ENCODE assay signal across 19 cellular contexts in genomic region chr7:95026018-95026417, GRCh38.
DNase-seq lines count a peak whose midpoint lies in the region; ATAC-seq, FAIRE-seq and TF ChIP-seq lines count a peak whose summit lies in the region.
"Had no signal": no experiment of that assay in that cellular context is flagged by ENCODE, and none has a peak within 500 bp of the region (broad histone marks: within the 10 kb centered on the region; RNA-seq: fewer than 3 reads in every experiment).

No MANE protein-coding gene starts in this region.

- TF ChIP-seq POLR2A in A549 (IDR thresholded peaks at IDR 0.05; ENCODE audit: low read length) = no peak

- intact Hi-C loops in Calu3 (cut with micrococcal nuclease; ENCODE audit: unreplicated experiment) = loop anchor here (5.0 kb wide), 1 partner anchor 119 kb away; the partner anchor contains the start of gene PPP1R9A

- H3K9me3 Mint-ChIP-seq in Calu3 (ENCODE audit: low read depth, unreplicated experiment) (peaks cover 11% of the 10 kb centered on the region), WTC11 (peaks cover 47% of the 10 kb centered on the region)

- H3K4me1 Mint-ChIP-seq in Calu3 (ENCODE audit: low read depth, unreplicated experiment) = peaks cover 12% of the 10 kb centered on the region
- peaks cover 7% of the 10 kb centered on the region; the same call in 1 of the 2 replicates for H3K4me1 Mint-ChIP-seq in WTC11
- H3K4me1 Mint-ChIP-seq: B cell; CD4-positive, CD25-positive, alpha-beta regulatory T cell had no signal

- H3K79me2 ChIP-seq in smooth muscle cell (ENCODE audit: low read depth) = no peaks in the 10 kb centered on the region

- DNase-seq in A549 (ENCODE audit: low read depth in 1 of 2, low spot score in 1 of 2) = no peak
- DNase-seq in Calu3 = no peak
- DNase-seq in WTC11 (ENCODE audit: low spot score) = no peak
- no peak for DNase-seq in smooth muscle cell (lab: John Stamatoyannopoulos, UW; ENCODE audit: unreplicated experiment)
- DNase-seq in SW480 (ENCODE audit: low spot score) = no peak
- no peak for DNase-seq in NOMO-1 (lab: John Stamatoyannopoulos, UW; ENCODE audit: unreplicated experiment in 2 of 2)
- DNase-seq: 8988T; CD4-positive, CD25-positive, alpha-beta regulatory T cell; CD8-positive, alpha-beta T cell; DMS79 treated with DMSO at 0.1 percent for 48 hours; GF-D8; HFFc6 had no signal

- peak overlapping the region; percentile 65 for H3K27ac Mint-ChIP-seq in Calu3 (ENCODE audit: unreplicated experiment)
- peak overlapping the region; percentile 16; the same call in 1 of the 2 replicates for H3K27ac Mint-ChIP-seq in WTC11
- H3K27ac Mint-ChIP-seq: B cell; CD4-positive, CD25-positive, alpha-beta regulatory T cell; CD8-positive, alpha-beta T cell; GM23338; HFFc6 had no signal

- no peaks in the 10 kb centered on the region for H3K36me3 Mint-ChIP-seq in Calu3 (ENCODE audit: insufficient read depth, unreplicated experiment)
- peaks cover 33% of the 10 kb centered on the region for H3K36me3 Mint-ChIP-seq in WTC11
- H3K36me3 Mint-ChIP-seq: CD4-positive, CD25-positive, alpha-beta regulatory T cell; CD8-positive, alpha-beta T cell had no signal

- H3K4me3 Mint-ChIP-seq in Calu3 (ENCODE audit: low read depth, unreplicated experiment) (no peak overlapping the region), WTC11 (no peak overlapping the region)
- H3K4me3 Mint-ChIP-seq: B cell; CD4-positive, CD25-positive, alpha-beta regulatory T cell; CD8-positive, alpha-beta T cell; GM23338; HFFc6 had no signal

- H3K4me3 ChIP-seq in A549 (no peak overlapping the region), smooth muscle cell (no peak overlapping the region)
- H3K4me3 ChIP-seq: BLaER1, GM23338, HAP-1 had no signal

- no peaks in the 10 kb centered on the region for H3K27me3 Mint-ChIP-seq in Calu3 (ENCODE audit: unreplicated experiment)
- H3K27me3 Mint-ChIP-seq in WTC11 (ENCODE audit: low read depth) = no peaks in the 10 kb centered on the region
- H3K27me3 Mint-ChIP-seq: B cell; CD4-positive, CD25-positive, alpha-beta regulatory T cell had no signal

- no peak for TF ChIP-seq EP300 in A549 (IDR thresholded peaks at IDR 0.05)

- CTCF ChIA-PET in A549 (lab: Yijun Ruan, JAX) = no interaction called here
- CTCF ChIA-PET in Calu3 (lab: Charles Lee) = no interaction called here
- CTCF ChIA-PET in WTC11 (lab: Charles Lee) = no interaction called here

- H4K20me1 ChIP-seq in smooth muscle cell (ENCODE audit: low read depth) = no peaks in the 10 kb centered on the region
- H4K20me1 ChIP-seq: BLaER1 had no signal

- H3K9me3 ChIP-seq in A549 (peaks cover 27% of the 10 kb centered on the region), smooth muscle cell (replicated peaks; ENCODE audit: low read depth) (peaks cover 5% of the 10 kb centered on the region)
- H3K9me3 ChIP-seq: HAP-1 had no signal

- no peaks in the 10 kb centered on the region for H3K27me3 ChIP-seq in smooth muscle cell (ENCODE audit: low read depth)
- H3K27me3 ChIP-seq: BLaER1 had no signal

- H3K9ac ChIP-seq in smooth muscle cell (ENCODE audit: low read depth) = no peak overlapping the region
- H3K9ac ChIP-seq: BLaER1 had no signal

- TF ChIP-seq CTCF in A549 (IDR thresholded peaks at IDR 0.05) (no peak), Calu3 (IDR thresholded peaks at IDR 0.05; ENCODE audit: unreplicated experiment) (no peak), WTC11 (IDR thresholded peaks at IDR 0.05) (no peak), smooth muscle cell (IDR thresholded peaks at IDR 0.05; ENCODE audit: borderline replicate concordance, insufficient read depth, poor library complexity, severe bottlenecking) (no peak)

- POLR2A ChIA-PET in A549 (lab: Yijun Ruan, JAX) (no interaction called here), WTC11 (lab: Charles Lee) (no interaction called here)

- H3K36me3 ChIP-seq in smooth muscle cell (ENCODE audit: low read depth) = no peaks in the 10 kb centered on the region
- H3K36me3 ChIP-seq: BLaER1, HAP-1 had no signal

- H3K4me1 ChIP-seq in A549 (no peaks in the 10 kb centered on the region), smooth muscle cell (ENCODE audit: low read depth) (no peaks in the 10 kb centered on the region)
- H3K4me1 ChIP-seq: BLaER1, HAP-1 had no signal

- peak; percentile 23 for FAIRE-seq in A549 (lab: Jason Lieb, UNC)
- FAIRE-seq: GM12891, GM18507 had no signal

- no peak overlapping the region for H3K27ac ChIP-seq in A549
- H3K27ac ChIP-seq in smooth muscle cell (ENCODE audit: low read depth) = no peak overlapping the region
- H3K27ac ChIP-seq: BLaER1, C4-2B had no signal

- no peaks in the 10 kb centered on the region for H3F3A ChIP-seq in smooth muscle cell (ENCODE audit: low read depth)

- TF ChIP-seq RAD21 in A549 (conservative IDR thresholded peaks at IDR 0.05 in 1 of 2, IDR thresholded peaks at IDR 0.05 in 1 of 2) = no peak

- ATAC-seq in A549 (no peak), WTC11 (no peak)
- ATAC-seq: CD8-positive, alpha-beta T cell; GM23338 had no signal

- BruUV-seq in Calu3 (replicated peaks; lab: Mats Ljungman, UMichigan) = no TSS peak

- no peak overlapping the region for H3K4me2 ChIP-seq in A549
- no peak overlapping the region for H3K4me2 ChIP-seq in smooth muscle cell
- H3K4me2 ChIP-seq: BLaER1, GM23338 had no signal

- no peak overlapping the region for H2AFZ ChIP-seq in smooth muscle cell (ENCODE audit: low read depth)
- H2AFZ ChIP-seq: GM23338 had no signal

TF ChIP-seq in A549, 52 proteins besides CTCF, POLR2A, EP300 and RAD21:
- no peak for TF ChIP-seq PBX3 (IDR thresholded peaks at IDR 0.05)
- no peak for TF ChIP-seq POLR2AphosphoS2 (conservative IDR thresholded peaks at IDR 0.05; ENCODE audit: low read length)
- no peak for TF ChIP-seq FOSB (CRISPR knock-in tag; IDR thresholded peaks at IDR 0.05)
- TF ChIP-seq ATOH8 (CRISPR knock-in tag; IDR thresholded peaks at IDR 0.05; ENCODE audit: low read depth) = no peak
- no peak for TF ChIP-seq SMC3 (IDR thresholded peaks at IDR 0.05)
- TF ChIP-seq CHD4 (IDR thresholded peaks at IDR 0.05; ENCODE audit: borderline replicate concordance) = no peak
- no peak for TF ChIP-seq SREBF2 (IDR thresholded peaks at IDR 0.05)
- TF ChIP-seq TFCP2L1 (CRISPR knock-in tag; IDR thresholded peaks at IDR 0.05) = no peak
- TF ChIP-seq EHF (CRISPR knock-in tag; IDR thresholded peaks at IDR 0.05) = no peak

TF ChIP-seq in WTC11, 78 proteins besides CTCF, POLR2A, EP300 and RAD21 (continues in another document):
- TF ChIP-seq SMAD4 (CRISPR knock-in tag; IDR thresholded peaks at IDR 0.05) = no peak
- no peak for TF ChIP-seq JAZF1 (CRISPR knock-in tag; IDR thresholded peaks at IDR 0.05)
- TF ChIP-seq SOX15 (CRISPR knock-in tag; IDR thresholded peaks at IDR 0.05) = no peak
- TF ChIP-seq USF1 (CRISPR knock-in tag; IDR thresholded peaks at IDR 0.05) = no peak
- TF ChIP-seq RORB (CRISPR knock-in tag; IDR thresholded peaks at IDR 0.05) = no peak
- TF ChIP-seq ZSCAN18 (CRISPR knock-in tag; IDR thresholded peaks at IDR 0.05) = no peak
- no peak for TF ChIP-seq ZBTB21 (CRISPR knock-in tag; IDR thresholded peaks at IDR 0.05; ENCODE audit: borderline replicate concordance)
- no peak for TF ChIP-seq EMX1 (CRISPR knock-in tag; IDR thresholded peaks at IDR 0.05)
- no peak for TF ChIP-seq NFE2L1 (CRISPR knock-in tag; IDR thresholded peaks at IDR 0.05)
- TF ChIP-seq AFF4 (CRISPR knock-in tag; IDR thresholded peaks at IDR 0.05; ENCODE audit: borderline replicate concordance) = no peak
